ENCODE assay signal across 27 cellular contexts in the genomic region with DNA sequence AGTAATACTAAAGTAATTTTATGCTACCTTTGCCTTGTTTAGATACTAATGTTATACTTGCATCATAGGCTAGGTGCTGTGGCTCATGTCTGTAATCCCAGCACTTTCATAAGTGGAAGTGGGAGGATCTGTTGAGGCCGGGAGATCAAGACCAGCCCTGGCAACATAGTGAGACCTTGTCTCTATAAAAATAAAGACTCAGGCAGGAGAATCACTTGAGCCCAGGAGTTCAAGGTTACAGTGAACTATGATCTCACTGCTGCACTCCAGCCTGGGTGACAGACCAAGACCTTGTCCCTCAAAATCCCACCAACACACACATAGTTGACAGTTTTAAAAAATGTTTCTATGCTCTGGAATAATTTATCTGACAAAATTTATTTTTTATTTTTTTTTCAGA.
"Had no signal": no experiment of that assay in that cellular context is flagged by ENCODE, and none has a peak within 500 bp of the region (broad histone marks: within the 10 kb centered on the region; RNA-seq: fewer than 3 reads in every experiment).

No MANE protein-coding gene starts in this region.

- DNase-seq: stimulated activated CD4-positive, alpha-beta T cell treated with anti-CD3 and anti-CD28 coated beads, Interleukin-2, amount 100 ng/mL, for 48 hours; stimulated activated CD4-positive, alpha-beta T cell treated with anti-CD3 and anti-CD28 coated beads, Interleukin-4, amount 100 ng/mL, for 1 hour; stimulated activated CD4-positive, alpha-beta T cell treated with anti-CD3 and anti-CD28 coated beads, Interleukin-4, amount 100 ng/mL, for 24 hours; stimulated activated CD4-positive, alpha-beta T cell treated with anti-CD3 and anti-CD28 coated beads, Interleukin-4, amount 100 ng/mL, for 4 hours; stimulated activated CD8-positive, alpha-beta memory T cell treated with anti-CD3 and anti-CD28 coated beads, Interleukin-4, amount 100 ng/mL, for 48 hours; stimulated activated naive B cell treated with anti-CD40 and anti-IgM and Interleukin-4, amounts not matched to agents 10 μg/mL and 1 μg/mL and 100 μg/mL, for 72 hours; stimulated activated naive CD4-positive, alpha-beta T cell; stimulated activated naive CD4-positive, alpha-beta T cell treated with Interleukin-2 at 50 U/mL for 16 hours; stimulated activated naive CD8-positive, alpha-beta T cell treated with anti-CD3 and anti-CD28 coated beads, Interleukin-15, amount 100 ng/mL, for 72 hours; stimulated activated naive CD8-positive, alpha-beta T cell treated with anti-CD3 and anti-CD28 coated beads, Interleukin-15, Interleukin-2, amounts not matched to agents 100 U/mL and 50 U/mL, for 24 hours; stomach; substantia nigra; testis; thyroid gland; tibial artery; transverse colon; trophoblast cell; upper lobe of left lung; upper lobe of right lung; uterus had no signal

- H3K4me3 ChIP-seq: stomach, suprapubic skin, testis, thoracic aorta, thyroid gland, tibial artery, tibial nerve, transverse colon, upper lobe of left lung, upper lobe of right lung, uterus, vagina had no signal

- H3K27ac ChIP-seq: stomach, suprapubic skin, testis, thoracic aorta, thyroid gland, tibial artery, tibial nerve, transverse colon, upper lobe of left lung, upper lobe of right lung, uterus, vagina had no signal

- H3K9me3 ChIP-seq: stomach, suprapubic skin, testis, thoracic aorta, thyroid gland, tibial artery, tibial nerve, transverse colon, upper lobe of left lung, upper lobe of right lung, uterus, vagina had no signal

- H3K36me3 ChIP-seq: thoracic aorta, thyroid gland, transverse colon, upper lobe of right lung, uterus had no signal

- H3K27me3 ChIP-seq: stomach, suprapubic skin, testis, thyroid gland, tibial artery, tibial nerve, transverse colon, upper lobe of left lung, upper lobe of right lung, uterus, vagina had no signal

- FAIRE-seq: urothelium cell line had no signal

- H3K4me1 ChIP-seq: thyroid gland, upper lobe of right lung, uterus, vagina had no signal

- ATAC-seq: stimulated activated effector memory CD8-positive, alpha-beta T cell treated with anti-CD3 and anti-CD28 coated beads, Interleukin-12 subunit alpha, Interleukin-12 subunit beta, amount 100 ng/mL, for 72 hours; stimulated activated memory B cell treated with anti-CD40 and anti-IgM and Interleukin-4, amounts not matched to agents 10 μg/mL and 1 μg/mL and 100 μg/mL, for 72 hours; stimulated activated naive B cell treated with anti-CD40 and anti-IgM and Interleukin-4, amounts not matched to agents 10 μg/mL and 1 μg/mL and 100 μg/mL, for 72 hours; stimulated activated naive CD8-positive, alpha-beta T cell treated with anti-CD3 and anti-CD28 coated beads, Interleukin-15, amount 100 ng/mL, for 72 hours; stimulated activated naive CD8-positive, alpha-beta T cell treated with anti-CD3 and anti-CD28 coated beads, Interleukin-15, Interleukin-2, amounts not matched to agents 100 U/mL and 50 U/mL, for 24 hours; upper lobe of right lung had no signal
